Comparison of ENCODE assay signal across 8 cellular contexts in the genomic region with DNA sequence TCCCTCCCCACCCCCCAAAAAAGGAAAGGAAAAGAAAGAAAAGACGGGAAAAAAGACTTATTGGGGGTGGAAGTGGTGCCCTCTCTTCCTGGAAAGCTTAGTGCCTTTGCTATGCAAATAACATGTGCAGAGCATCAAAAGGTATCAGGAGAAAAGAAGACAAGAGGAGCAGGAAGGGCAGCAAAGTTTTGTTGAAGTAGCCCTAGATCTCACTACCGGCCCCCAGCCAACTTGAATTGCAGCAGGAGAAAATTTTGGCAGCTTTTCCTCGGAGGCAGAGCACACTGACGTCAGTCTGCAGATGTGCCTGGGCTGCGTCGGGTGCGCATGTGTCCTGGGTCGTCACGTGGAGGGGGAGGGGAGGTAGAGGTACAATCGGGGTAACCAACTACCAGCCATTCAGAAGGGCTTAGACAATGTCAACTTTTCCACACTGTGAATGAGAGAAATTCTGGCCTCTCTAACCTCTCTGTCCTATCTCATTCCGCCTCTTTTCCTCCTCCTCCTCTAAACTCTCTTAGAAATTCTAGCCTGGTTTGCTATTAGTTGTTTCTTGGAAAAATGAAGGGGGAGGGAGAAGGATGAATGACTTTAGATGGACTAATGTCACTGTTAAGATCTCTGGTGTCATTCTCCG. TPM values are rescaled to one million over a fixed set of nuclear protein-coding genes. Genes with fewer than 3 reads are reported as not detected.
A peak's percentile ranks its signal among the peaks of the same experiment; 100 is the strongest.
DNase-seq lines count a peak whose midpoint lies in the region; ATAC-seq and TF ChIP-seq lines count a peak whose summit lies in the region.

A gene with protein sequence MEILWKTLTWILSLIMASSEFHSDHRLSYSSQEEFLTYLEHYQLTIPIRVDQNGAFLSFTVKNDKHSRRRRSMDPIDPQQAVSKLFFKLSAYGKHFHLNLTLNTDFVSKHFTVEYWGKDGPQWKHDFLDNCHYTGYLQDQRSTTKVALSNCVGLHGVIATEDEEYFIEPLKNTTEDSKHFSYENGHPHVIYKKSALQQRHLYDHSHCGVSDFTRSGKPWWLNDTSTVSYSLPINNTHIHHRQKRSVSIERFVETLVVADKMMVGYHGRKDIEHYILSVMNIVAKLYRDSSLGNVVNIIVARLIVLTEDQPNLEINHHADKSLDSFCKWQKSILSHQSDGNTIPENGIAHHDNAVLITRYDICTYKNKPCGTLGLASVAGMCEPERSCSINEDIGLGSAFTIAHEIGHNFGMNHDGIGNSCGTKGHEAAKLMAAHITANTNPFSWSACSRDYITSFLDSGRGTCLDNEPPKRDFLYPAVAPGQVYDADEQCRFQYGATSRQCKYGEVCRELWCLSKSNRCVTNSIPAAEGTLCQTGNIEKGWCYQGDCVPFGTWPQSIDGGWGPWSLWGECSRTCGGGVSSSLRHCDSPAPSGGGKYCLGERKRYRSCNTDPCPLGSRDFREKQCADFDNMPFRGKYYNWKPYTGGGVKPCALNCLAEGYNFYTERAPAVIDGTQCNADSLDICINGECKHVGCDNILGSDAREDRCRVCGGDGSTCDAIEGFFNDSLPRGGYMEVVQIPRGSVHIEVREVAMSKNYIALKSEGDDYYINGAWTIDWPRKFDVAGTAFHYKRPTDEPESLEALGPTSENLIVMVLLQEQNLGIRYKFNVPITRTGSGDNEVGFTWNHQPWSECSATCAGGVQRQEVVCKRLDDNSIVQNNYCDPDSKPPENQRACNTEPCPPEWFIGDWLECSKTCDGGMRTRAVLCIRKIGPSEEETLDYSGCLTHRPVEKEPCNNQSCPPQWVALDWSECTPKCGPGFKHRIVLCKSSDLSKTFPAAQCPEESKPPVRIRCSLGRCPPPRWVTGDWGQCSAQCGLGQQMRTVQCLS (N-terminal part only) (minus strand): TSS at position 286 of the 637 bp plus-strand sequence. CDS start 8,247 bp downstream, outside the sequence.

- 2% methylated on average over 11 of the region's 12 CpGs for WGBS in SK-N-SH (ENCODE audit: low lambda C conversion rate)
- under 1% methylated on average over 12 of the region's 12 CpGs for WGBS in suprapubic skin

- H3K36me3 ChIP-seq in KOPT-K1 (ENCODE audit: insufficient read depth, low read length): no peaks in the 10 kb centered on the region
- peaks cover 0 to 3% of the 10 kb centered on the region in 2 experiments for H3K36me3 ChIP-seq in SK-N-SH (replicated peaks in 1 of 2; ENCODE audit: control insufficient read depth in 1 of 2, insufficient read depth in 2 of 2, low read length in 1 of 2)
- no peaks in the 10 kb centered on the region for H3K36me3 ChIP-seq in suprapubic skin

- H3K9me3 ChIP-seq in KOPT-K1 (ENCODE audit: insufficient read depth, low read length, poor library complexity, severe bottlenecking): no peaks in the 10 kb centered on the region
- no peaks in the 10 kb centered on the region for H3K9me3 ChIP-seq in SK-N-SH
- H3K9me3 ChIP-seq in suprapubic skin: no peaks in the 10 kb centered on the region

- POLR2A ChIA-PET in SK-N-SH (lab: Yijun Ruan, JAX): no interaction called here

- peak within 1 kb of the TSS; percentile 85 for H2AFZ ChIP-seq in SK-N-SH (ENCODE audit: low read depth)

- no peaks in the 10 kb centered on the region for H3K36me3 Mint-ChIP-seq in activated naive CD4-positive, alpha-beta T cell treated with anti-CD3 and anti-CD28 coated beads, Interleukin-2, amount 50 U/mL, for 24 hours

- peak within 1 kb of the TSS; percentile 97 for H3K4me2 ChIP-seq in SK-N-SH

- ATAC-seq in GM21717 (IDR thresholded peaks at IDR 0.05; ENCODE audit: unreplicated experiment): peak; percentile 83

- no peaks in the 10 kb centered on the region for H4K20me1 ChIP-seq in SK-N-SH (ENCODE audit: insufficient read depth)

- CTCF ChIA-PET in SK-N-SH (lab: Yijun Ruan, JAX): interaction anchor here (1.0 to 5.7 kb wide), 11 partner anchors 13 to 847 kb away, joined by 3 to 53 read pairs (median 6); no protein-coding TSS in a partner anchor

- peak; percentile 39; the same call in 1 of the 2 replicates for TF ChIP-seq RAD21 in SK-N-SH (IDR thresholded peaks at IDR 0.05; ENCODE audit: low read length)

- peak in 1 of 2 experiments; percentile 19; a peak in 1 of 4 replicates for TF ChIP-seq EP300 in SK-N-SH (IDR thresholded peaks at IDR 0.05; ENCODE audit: borderline replicate concordance in 1 of 2, low read depth in 1 of 2, low read length in 1 of 2)
- TF ChIP-seq EP300 in suprapubic skin (IDR thresholded peaks at IDR 0.05): no peak

- H3K9me2 ChIP-seq in SK-N-SH: no peaks in the 10 kb centered on the region

- H3K27ac ChIP-seq in KOPT-K1 (ENCODE audit: low read depth, low read length, poor library complexity, severe bottlenecking): peak within 1 kb of the TSS; percentile 84
- peak within 1 kb of the TSS; percentile 94 to 97 for H3K27ac ChIP-seq in SK-N-SH (ENCODE audit: low read depth in 2 of 2, low read length in 1 of 2)
- H3K27ac ChIP-seq in suprapubic skin: peak within 1 kb of the TSS; percentile 80

- peaks cover 45% of the 10 kb centered on the region for H3K79me2 ChIP-seq in SK-N-SH (ENCODE audit: insufficient read depth)

- H3K27me3 ChIP-seq in SK-N-SH (ENCODE audit: insufficient read depth) (no peaks in the 10 kb centered on the region), suprapubic skin (no peaks in the 10 kb centered on the region)

- H3K4me1 ChIP-seq in SK-N-SH (ENCODE audit: control insufficient read depth in 1 of 2, insufficient read depth in 2 of 2, low read depth in 1 of 2, low read length in 1 of 2): peaks cover 0 to 12% of the 10 kb centered on the region in 2 experiments; a peak in 1 of 4 replicates
- peaks cover 29% of the 10 kb centered on the region for H3K4me1 ChIP-seq in suprapubic skin

- H3K9ac ChIP-seq in SK-N-SH: peak within 1 kb of the TSS; percentile 93

- H3K4me3 ChIP-seq in SK-N-SH (ENCODE audit: low read depth in 2 of 2, low read length in 1 of 2): peak within 1 kb of the TSS; percentile 74 to 89
- H3K4me3 ChIP-seq in suprapubic skin: peak within 1 kb of the TSS; percentile 58

- TF ChIP-seq CTCF in SK-N-SH (IDR thresholded peaks at IDR 0.05) (no peak), suprapubic skin (IDR thresholded peaks at IDR 0.05) (no peak)

- H3K27me3 Mint-ChIP-seq in activated naive CD4-positive, alpha-beta T cell treated with anti-CD3 and anti-CD28 coated beads, Interleukin-2, amount 50 U/mL, for 24 hours: no peaks in the 10 kb centered on the region

- no peak for TF ChIP-seq POLR2A in suprapubic skin (IDR thresholded peaks at IDR 0.05)

- no peak within 1 kb of the TSS for H3K4me3 Mint-ChIP-seq in activated naive CD4-positive, alpha-beta T cell treated with anti-CD3 and anti-CD28 coated beads, Interleukin-2, amount 50 U/mL, for 24 hours

- no peaks in the 10 kb centered on the region for H3K9me3 Mint-ChIP-seq in activated naive CD4-positive, alpha-beta T cell treated with anti-CD3 and anti-CD28 coated beads, Interleukin-2, amount 50 U/mL, for 24 hours

- DNase-seq in EL (peak; percentile 98), SK-N-SH (peak; percentile 78), glomerular endothelial cell (ENCODE audit: extremely low read depth, low read depth, low spot score) (no peak), occipital lobe (lab: John Stamatoyannopoulos, UW) (peak; percentile 73), suprapubic skin (ENCODE audit: low spot score in 2 of 2) (peak; percentile 94)

- peaks cover 37% of the 10 kb centered on the region for H3F3A ChIP-seq in SK-N-SH (replicated peaks; ENCODE audit: insufficient read depth)

- H3K27ac Mint-ChIP-seq in activated naive CD4-positive, alpha-beta T cell treated with anti-CD3 and anti-CD28 coated beads, Interleukin-2, amount 50 U/mL, for 24 hours: peak within 1 kb of the TSS; percentile 97

- H3K4me1 Mint-ChIP-seq in activated naive CD4-positive, alpha-beta T cell treated with anti-CD3 and anti-CD28 coated beads, Interleukin-2, amount 50 U/mL, for 24 hours: peaks cover 8% of the 10 kb centered on the region

TF ChIP-seq in SK-N-SH, 30 proteins besides CTCF, POLR2A, EP300 and RAD21 (continues in another document):
- TF ChIP-seq RFX5 (IDR thresholded peaks at IDR 0.05; ENCODE audit: low read length) (no peak), TAF1 (IDR thresholded peaks at IDR 0.05; ENCODE audit: borderline replicate concordance, low read depth, low read length) (peak; percentile 62; the same call in 1 of the 2 replicates)
- TF ChIP-seq, protein P1, sequence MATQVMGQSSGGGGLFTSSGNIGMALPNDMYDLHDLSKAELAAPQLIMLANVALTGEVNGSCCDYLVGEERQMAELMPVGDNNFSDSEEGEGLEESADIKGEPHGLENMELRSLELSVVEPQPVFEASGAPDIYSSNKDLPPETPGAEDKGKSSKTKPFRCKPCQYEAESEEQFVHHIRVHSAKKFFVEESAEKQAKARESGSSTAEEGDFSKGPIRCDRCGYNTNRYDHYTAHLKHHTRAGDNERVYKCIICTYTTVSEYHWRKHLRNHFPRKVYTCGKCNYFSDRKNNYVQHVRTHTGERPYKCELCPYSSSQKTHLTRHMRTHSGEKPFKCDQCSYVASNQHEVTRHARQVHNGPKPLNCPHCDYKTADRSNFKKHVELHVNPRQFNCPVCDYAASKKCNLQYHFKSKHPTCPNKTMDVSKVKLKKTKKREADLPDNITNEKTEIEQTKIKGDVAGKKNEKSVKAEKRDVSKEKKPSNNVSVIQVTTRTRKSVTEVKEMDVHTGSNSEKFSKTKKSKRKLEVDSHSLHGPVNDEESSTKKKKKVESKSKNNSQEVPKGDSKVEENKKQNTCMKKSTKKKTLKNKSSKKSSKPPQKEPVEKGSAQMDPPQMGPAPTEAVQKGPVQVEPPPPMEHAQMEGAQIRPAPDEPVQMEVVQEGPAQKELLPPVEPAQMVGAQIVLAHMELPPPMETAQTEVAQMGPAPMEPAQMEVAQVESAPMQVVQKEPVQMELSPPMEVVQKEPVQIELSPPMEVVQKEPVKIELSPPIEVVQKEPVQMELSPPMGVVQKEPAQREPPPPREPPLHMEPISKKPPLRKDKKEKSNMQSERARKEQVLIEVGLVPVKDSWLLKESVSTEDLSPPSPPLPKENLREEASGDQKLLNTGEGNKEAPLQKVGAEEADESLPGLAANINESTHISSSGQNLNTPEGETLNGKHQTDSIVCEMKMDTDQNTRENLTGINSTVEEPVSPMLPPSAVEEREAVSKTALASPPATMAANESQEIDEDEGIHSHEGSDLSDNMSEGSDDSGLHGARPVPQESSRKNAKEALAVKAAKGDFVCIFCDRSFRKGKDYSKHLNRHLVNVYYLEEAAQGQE (IDR thresholded peaks at IDR 0.05; ENCODE audit: low read depth, low read length): 0 out of 2 replicates have a peak, but pooled peaks have one; percentile 16

RNA-seq across cellular contexts. Expression of the gene that starts here (rescaled TPM):
- 15.0 and 25.8 TPM in 2 replicates for polyA plus RNA-seq in SK-N-SH (2012; rRNA removed)
- polyA plus RNA-seq in SK-N-SH (2012; cell fraction: cytosol; rRNA removed): 6.8 and 9.1 TPM in 2 replicates
- polyA plus RNA-seq in SK-N-SH (2012; cell fraction: nucleus; rRNA removed): 68.1 and 119 TPM in 2 replicates
- 11.8 and 27.2 TPM in 2 replicates for total RNA-seq in glomerular endothelial cell
- total RNA-seq in occipital lobe: 17.5 TPM
- total RNA-seq in suprapubic skin: 1 to 10 TPM in 3 of 4 donors, under 1 TPM in 1; 0.34 to 2.8 (median 2.0) TPM
